Comparison of ENCODE assay signal across 6 cellular contexts in the genomic region with DNA sequence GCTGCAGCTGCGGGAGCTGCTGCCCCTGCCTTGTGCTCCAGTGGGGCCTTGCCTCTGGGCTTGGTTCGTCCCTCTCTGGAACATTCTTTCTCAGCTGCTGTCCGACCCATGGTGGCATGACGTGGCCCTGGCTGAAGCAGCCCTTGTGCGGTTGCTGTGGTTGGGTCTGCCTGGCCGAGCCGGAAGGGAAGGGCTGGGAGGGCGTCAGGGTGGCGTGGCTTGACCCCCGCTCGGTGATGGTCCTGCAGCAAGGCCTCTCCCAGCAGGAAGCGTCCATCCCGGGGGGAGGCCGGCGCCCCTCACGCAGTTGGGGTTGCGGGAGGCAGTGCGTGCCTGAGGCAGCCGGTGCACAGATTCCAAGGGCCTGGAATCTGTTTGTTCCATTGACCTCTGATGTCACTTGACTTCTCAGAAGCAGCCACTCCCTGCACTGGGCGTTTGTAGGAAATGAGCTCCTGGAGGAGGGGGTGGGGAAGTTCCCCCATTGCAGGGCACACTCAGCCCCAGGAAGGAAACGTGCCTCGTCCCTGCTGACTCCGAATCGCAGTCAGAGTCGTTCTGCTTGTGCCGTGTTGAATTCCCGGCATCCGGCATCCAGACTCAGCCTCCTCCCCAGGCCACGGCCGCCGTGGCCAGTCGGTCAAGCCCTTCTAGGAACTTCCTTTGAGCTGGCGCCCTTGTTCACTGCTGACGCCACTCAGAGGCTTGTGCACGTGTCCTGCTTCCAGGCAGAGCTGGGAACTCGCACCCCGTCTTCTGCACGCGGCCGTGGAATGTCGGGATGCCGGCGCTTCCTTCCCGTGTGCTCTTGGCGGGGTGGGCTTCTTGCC.
DNase-seq lines count a peak whose midpoint lies in the region; FAIRE-seq lines count a peak whose summit lies in the region.

No MANE protein-coding gene starts in this region.

- H3K27ac ChIP-seq in angular gyrus (ENCODE audit: low read depth, low read length) (peak overlapping the region; percentile 70), muscle layer of colon (ENCODE audit: low read depth, low read length) (peak overlapping the region; percentile 67)

- no peak for FAIRE-seq in urothelium cell line (lab: Jason Lieb, UNC)

- peaks cover 28% of the 10 kb centered on the region for H3K4me1 ChIP-seq in muscle layer of colon (ENCODE audit: insufficient read depth, low read length)

- H3K4me3 ChIP-seq in muscle layer of colon (ENCODE audit: low read depth in 1 of 2, low read length in 2 of 2), result no peak overlapping the region

- H3K9ac ChIP-seq in muscle layer of colon (ENCODE audit: low read length), result no peak overlapping the region

- no peaks in the 10 kb centered on the region for H3K9me3 ChIP-seq in muscle layer of colon (ENCODE audit: low read length)

- DNase-seq in GDM1 (lab: John Stamatoyannopoulos, UW) (peak; percentile 16), urothelium cell line (ENCODE audit: low spot score) (no peak), iPS-NIHi7 (ENCODE audit: extremely low spot score) (no peak), NCI-H1048 (lab: John Stamatoyannopoulos, UW) (no peak)

- no peaks in the 10 kb centered on the region for H3K36me3 ChIP-seq in muscle layer of colon (ENCODE audit: insufficient read depth, low read length)

- no peaks in the 10 kb centered on the region for H3K27me3 ChIP-seq in muscle layer of colon (ENCODE audit: control insufficient read depth in 1 of 2, insufficient read depth in 2 of 2, low read length in 2 of 2)
